Comparison of ENCODE assay signal across 8 cellular contexts in the genomic region with DNA sequence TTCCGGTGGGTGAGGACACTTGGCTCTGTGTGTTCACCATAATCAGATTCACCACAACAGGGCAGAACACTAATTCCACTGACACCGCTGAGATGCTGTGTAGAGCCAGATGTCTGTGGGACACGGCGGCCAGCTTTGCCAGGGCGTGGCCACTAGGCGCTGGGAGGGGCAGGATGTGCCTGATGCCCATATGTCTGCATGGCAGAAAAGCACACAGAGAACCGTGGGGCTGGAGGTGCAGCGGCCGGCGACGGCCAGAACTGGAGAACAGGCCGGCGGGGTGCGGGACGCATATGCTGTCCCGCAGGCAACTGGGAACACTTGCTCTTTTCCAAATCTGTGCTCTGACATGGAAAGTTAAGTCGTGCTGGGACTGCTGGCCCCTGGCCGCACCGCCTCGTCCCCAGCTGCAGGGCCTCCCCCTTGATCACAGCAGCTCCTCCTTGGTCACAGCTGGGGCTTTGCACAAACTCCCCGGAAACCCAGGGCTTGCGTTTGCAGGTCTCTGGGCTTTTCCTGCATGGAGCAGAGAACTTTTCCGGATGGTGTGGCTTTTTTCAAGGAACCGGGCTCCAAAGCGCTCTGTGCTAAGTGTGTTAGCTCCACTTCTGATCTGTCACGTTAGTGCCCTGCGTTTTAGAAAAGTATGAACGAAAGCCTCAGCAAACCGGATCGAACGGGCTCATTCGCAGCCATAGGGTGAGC. TPM values are rescaled to one million over a fixed set of nuclear protein-coding genes. Genes with fewer than 3 reads are reported as not detected.
DNase-seq lines count a peak whose midpoint lies in the region; ATAC-seq, FAIRE-seq and TF ChIP-seq lines count a peak whose summit lies in the region.

No MANE protein-coding gene starts in this region.

- WGBS in lung, 2 donors, result 45 to 54% methylated on average over 32 of the region's 32 CpGs

- peaks cover 0 to 2% of the 10 kb centered on the region in 2 donors for H3K9me3 ChIP-seq in lung (ENCODE audit: control insufficient read depth in 2 of 2, insufficient read depth in 1 of 2, low read length in 1 of 2)

- ATAC-seq in lung (ENCODE audit: insufficient read depth, low FRiP score), result peak; percentile 55

- no peaks in the 10 kb centered on the region for H3K36me3 ChIP-seq in lung (ENCODE audit: control insufficient read depth in 2 of 2, insufficient read depth in 2 of 2, low read length in 2 of 2)

- peak overlapping the region in 1 of 2 donors; percentile 48 for H3K27ac ChIP-seq in lung (ENCODE audit: low read depth in 1 of 2, low read length in 1 of 2)
- no peak overlapping the region for H3K27ac ChIP-seq in caudate nucleus (ENCODE audit: low read depth, low read length)

- H3K4me1 ChIP-seq in lung (ENCODE audit: control insufficient read depth in 2 of 2, insufficient read depth in 2 of 2, low read length in 2 of 2), result no peaks in the 10 kb centered on the region

- TF ChIP-seq POLR2A in H54 (IDR thresholded peaks at IDR 0.05; ENCODE audit: low read depth, low read length), result peak; percentile 48

- FAIRE-seq in H54 (lab: Jason Lieb, UNC), result no peak

- TF ChIP-seq CTCF in lung (IDR thresholded peaks at IDR 0.05; ENCODE audit: control extremely low read depth, extremely low read depth), result no peak

- DNase-seq in D341Med (ENCODE audit: low spot score), result peak; percentile 65
- DNase-seq in H54 (ENCODE audit: insufficient read length, low spot score), result peak; percentile 83
- peak; percentile 70 for DNase-seq in NCI-H82 (lab: John Stamatoyannopoulos, UW)
- peak; percentile 83 for DNase-seq in activated effector memory CD4-positive, alpha-beta T cell treated with anti-CD3 and anti-CD28 coated beads, Interleukin-2, amount 50 U/mL, for 16 hours
- DNase-seq in lung (ENCODE audit: low spot score), result no peak
- DNase-seq in NCI-H2107 (lab: John Stamatoyannopoulos, UW), result no peak
- DNase-seq in putamen (ENCODE audit: low spot score), result no peak
- DNase-seq in caudate nucleus (lab: John Stamatoyannopoulos, UW), result no peak

- H3K27me3 ChIP-seq in lung (ENCODE audit: control insufficient read depth, insufficient read depth), result no peaks in the 10 kb centered on the region

- H3K4me3 ChIP-seq in lung, result no peak overlapping the region

RNA-seq across cellular contexts. Expression of a gene that starts 31.1 kb away (rescaled TPM):
- 1 to 10 TPM in 1 of 2 donors, under 1 TPM in 1; 0.46 to 1.1 TPM for total RNA-seq in lung
- 1 to 10 TPM in 1 of 2 donors, under 1 TPM in 1; 0.02 to 3.7 TPM for polyA plus RNA-seq in lung

RNA-seq across cellular contexts. Expression of a gene that starts 56.5 kb away (rescaled TPM):
- 10 to 100 TPM in 1 of 2 donors, 1 to 10 TPM in 1; 7.5 to 12.5 TPM for total RNA-seq in lung
- 10 to 100 TPM in 1 of 2 donors, 1 to 10 TPM in 1; 7.4 to 10.3 TPM for polyA plus RNA-seq in lung

Comparison
In these comparisons a context has a peak if more than half of its experiments do, and no peak if none do; other contexts are left out.
1. DNase-seq: peak in D341Med (single experiment), H54 (single experiment), NCI-H82 (single experiment) and activated effector memory CD4-positive, alpha-beta T cell treated with anti-CD3 and anti-CD28 coated beads, Interleukin-2, amount 50 U/mL, for 16 hours (single experiment); none in lung (single experiment), NCI-H2107 (single experiment), putamen (single experiment) and caudate nucleus (0 of 61).